Comparison of ENCODE assay signal across 8 cellular contexts in genomic region chr1:14924012-14924452, GRCh38.
A peak's percentile ranks its signal among the peaks of the same experiment; 100 is the strongest.
DNase-seq lines count a peak whose midpoint lies in the region; ATAC-seq and TF ChIP-seq lines count a peak whose summit lies in the region.

No MANE protein-coding gene starts in this region.

- H2BK15ac ChIP-seq in mesendoderm (replicated peaks; ENCODE audit: low read depth): no peak overlapping the region

- peaks cover 8% of the 10 kb centered on the region for H3K4me1 Mint-ChIP-seq in activated CD4-positive, alpha-beta T cell treated with anti-CD3 and anti-CD28 coated beads, Interleukin-2, amount 10 ng/mL, durations not matched to agents 7 days and 5 days

- H3K27ac Mint-ChIP-seq in activated CD4-positive, alpha-beta T cell treated with anti-CD3 and anti-CD28 coated beads, Interleukin-2, amount 10 ng/mL, durations not matched to agents 7 days and 5 days: no peak overlapping the region

- no peak overlapping the region for H3K4me3 Mint-ChIP-seq in activated CD4-positive, alpha-beta T cell treated with anti-CD3 and anti-CD28 coated beads, Interleukin-2, amount 10 ng/mL, durations not matched to agents 7 days and 5 days

- H3K27ac ChIP-seq in mesendoderm (ENCODE audit: low read depth, low read length) (no peak overlapping the region), thyroid gland (peak overlapping the region in 2 of 3 donors; percentile 83 to 86)

- TF ChIP-seq POLR2A in thyroid gland (IDR thresholded peaks at IDR 0.05): peak in 1 of 2 donors; percentile 73

- H3K4ac ChIP-seq in mesendoderm (ENCODE audit: low read depth, low read length): peak overlapping the region; percentile 18

- H2AK5ac ChIP-seq in mesendoderm (ENCODE audit: low read length): no peak overlapping the region

- H3K27me3 ChIP-seq in mesendoderm (ENCODE audit: insufficient read depth, low read length, poor library complexity) (no peaks in the 10 kb centered on the region), thyroid gland (no peaks in the 10 kb centered on the region)

- peak overlapping the region; percentile 78 for H3K56ac ChIP-seq in mesendoderm (ENCODE audit: low read length)

- H3K9me3 ChIP-seq in thyroid gland: no peaks in the 10 kb centered on the region

- H3K4me3 ChIP-seq in Jurkat, Clone E6-1 (ENCODE audit: low read length): peak overlapping the region; percentile 25; the same call in 1 of the 2 replicates
- H3K4me3 ChIP-seq in mesendoderm (ENCODE audit: low read length): peak overlapping the region; percentile 33
- H3K4me3 ChIP-seq in thyroid gland (replicated peaks in 1 of 3): no peak overlapping the region

- H2BK5ac ChIP-seq in mesendoderm (ENCODE audit: low read length): no peak overlapping the region

- no peak overlapping the region for H4K5ac ChIP-seq in mesendoderm (ENCODE audit: low read length)

- no peak overlapping the region for H3K23ac ChIP-seq in mesendoderm (ENCODE audit: low read length)

- TF ChIP-seq CTCF in thyroid gland (IDR thresholded peaks at IDR 0.05): no peak

- no peak overlapping the region for H4K8ac ChIP-seq in mesendoderm (ENCODE audit: low read depth, low read length)

- H3K79me2 ChIP-seq in mesendoderm (ENCODE audit: control insufficient read depth, insufficient read depth, low read length): peaks cover 22% of the 10 kb centered on the region

- no peaks in the 10 kb centered on the region for H3K36me3 Mint-ChIP-seq in activated CD4-positive, alpha-beta T cell treated with anti-CD3 and anti-CD28 coated beads, Interleukin-2, amount 10 ng/mL, durations not matched to agents 7 days and 5 days (ENCODE audit: low read depth)

- CTCF ChIA-PET in activated CD4-positive, alpha-beta T cell treated with anti-CD3 and anti-CD28 coated beads, Interleukin-2, amount 10 ng/mL, durations not matched to agents 7 days and 5 days (lab: Charles Lee): no interaction called here

- H3K9me3 Mint-ChIP-seq in activated CD4-positive, alpha-beta T cell treated with anti-CD3 and anti-CD28 coated beads, Interleukin-2, amount 10 ng/mL, durations not matched to agents 7 days and 5 days: no peaks in the 10 kb centered on the region

- POLR2A ChIA-PET in activated CD4-positive, alpha-beta T cell treated with anti-CD3 and anti-CD28 coated beads, Interleukin-2, amount 10 ng/mL, durations not matched to agents 7 days and 5 days (lab: Charles Lee): no interaction called here

- H3K36me3 ChIP-seq in mesendoderm (ENCODE audit: control insufficient read depth, insufficient read depth, low read length) (no peaks in the 10 kb centered on the region), thyroid gland (no peaks in the 10 kb centered on the region)

- H3K18ac ChIP-seq in mesendoderm (ENCODE audit: low read length): peak overlapping the region; percentile 81

- no CpG with 5 or more reads among the region's 76 CpGs for WGBS in mesendoderm (ENCODE audit: extremely low coverage, insufficient coverage, low lambda C conversion rate)
- no CpG with 5 or more reads among the region's 76 CpGs for WGBS in thyroid gland, 2 donors

- no peak for ATAC-seq in HG02759 (IDR thresholded peaks at IDR 0.05; ENCODE audit: unreplicated experiment)

- intact Hi-C loops in thyroid gland (cut with DNase I): loop anchor here (5.0 kb wide), 1 partner anchor 103 kb away; no protein-coding TSS in a partner anchor

- no peak overlapping the region for H3K4me2 ChIP-seq in mesendoderm (ENCODE audit: low read length)

- DNase-seq in EH (ENCODE audit: low read depth) (peak; percentile 89), epidermal melanocyte (ENCODE audit: insufficient read length, low spot score) (peak; percentile 97), mesendoderm (no peak), thyroid gland (peak; percentile 92 to 93), mesenteric fat pad (ENCODE audit: low spot score) (no peak)
- DNase-seq in Jurkat, Clone E6-1 (ENCODE audit: low read depth, low spot score): no peak
- peak; percentile 50 for DNase-seq in activated CD4-positive, alpha-beta T cell treated with anti-CD3 and anti-CD28 coated beads, Interleukin-2, amount 10 ng/mL, durations not matched to agents 7 days and 5 days

- peaks cover 18% of the 10 kb centered on the region for H3K79me1 ChIP-seq in mesendoderm (ENCODE audit: low read length)

- peak overlapping the region; percentile 58 for H3K9ac ChIP-seq in mesendoderm (ENCODE audit: low read length)

- H3K4me1 ChIP-seq in mesendoderm (ENCODE audit: control insufficient read depth, low read depth, low read length) (peaks cover 12% of the 10 kb centered on the region), thyroid gland (peaks cover 15 to 19% of the 10 kb centered on the region in 2 donors)

- peak overlapping the region; percentile 55 for H2BK120ac ChIP-seq in mesendoderm (ENCODE audit: low read depth, low read length)

- H3K27me3 Mint-ChIP-seq in activated CD4-positive, alpha-beta T cell treated with anti-CD3 and anti-CD28 coated beads, Interleukin-2, amount 10 ng/mL, durations not matched to agents 7 days and 5 days: peaks cover 40% of the 10 kb centered on the region

Comparison
In these comparisons a context has a peak if more than half of its experiments do, and no peak if none do; other contexts are left out.
1. DNase-seq: peak in EH (single experiment), activated CD4-positive, alpha-beta T cell treated with anti-CD3 and anti-CD28 coated beads, Interleukin-2, amount 10 ng/mL, durations not matched to agents 7 days and 5 days (single experiment), epidermal melanocyte (single experiment) and thyroid gland (2 of 2); none in Jurkat, Clone E6-1 (single experiment), mesendoderm (single experiment) and mesenteric fat pad (single experiment).
2. H3K4me3 ChIP-seq: peak in Jurkat, Clone E6-1 (single experiment) and mesendoderm (single experiment); none in thyroid gland (0 of 3).